1 cellular context compared by ENCODE assay signal in the genomic region with DNA sequence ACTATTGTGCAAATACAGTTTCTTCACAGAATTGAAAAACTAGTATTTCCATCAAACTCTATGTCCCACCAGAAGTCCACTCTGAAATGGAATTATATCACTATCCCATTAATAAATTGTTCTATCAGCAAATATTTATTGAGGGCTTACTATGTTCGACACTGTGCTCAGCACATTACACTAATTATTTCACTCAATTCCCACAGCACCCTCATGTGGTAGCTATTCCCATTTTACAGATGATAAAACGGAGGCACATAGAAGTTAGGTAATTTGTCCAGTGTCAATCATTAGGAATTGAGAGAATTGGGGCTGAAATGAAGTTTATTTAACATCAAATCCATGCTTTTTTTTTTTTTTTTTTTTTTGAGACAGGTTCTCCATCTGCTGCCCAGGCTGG.
TF ChIP-seq lines count a peak whose summit lies in the region.

No MANE protein-coding gene starts in this region.

TF ChIP-seq in GM12878, 131 proteins besides CTCF, POLR2A, EP300 and RAD21:
- TF ChIP-seq SMC3 (IDR thresholded peaks at IDR 0.05; ENCODE audit: borderline replicate concordance, low read length) (peak; percentile 54; the same call in 1 of the 2 replicates), SUZ12 (IDR thresholded peaks at IDR 0.05; ENCODE audit: unreplicated experiment) (no peak)
- TF ChIP-seq, protein P1, sequence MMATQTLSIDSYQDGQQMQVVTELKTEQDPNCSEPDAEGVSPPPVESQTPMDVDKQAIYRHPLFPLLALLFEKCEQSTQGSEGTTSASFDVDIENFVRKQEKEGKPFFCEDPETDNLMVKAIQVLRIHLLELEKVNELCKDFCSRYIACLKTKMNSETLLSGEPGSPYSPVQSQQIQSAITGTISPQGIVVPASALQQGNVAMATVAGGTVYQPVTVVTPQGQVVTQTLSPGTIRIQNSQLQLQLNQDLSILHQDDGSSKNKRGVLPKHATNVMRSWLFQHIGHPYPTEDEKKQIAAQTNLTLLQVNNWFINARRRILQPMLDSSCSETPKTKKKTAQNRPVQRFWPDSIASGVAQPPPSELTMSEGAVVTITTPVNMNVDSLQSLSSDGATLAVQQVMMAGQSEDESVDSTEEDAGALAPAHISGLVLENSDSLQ (IDR thresholded peaks at IDR 0.05) = peak; percentile 71; the same call in 1 of the 2 replicates
